Comparison of ENCODE assay signal across 8 cellular contexts in the genomic region with DNA sequence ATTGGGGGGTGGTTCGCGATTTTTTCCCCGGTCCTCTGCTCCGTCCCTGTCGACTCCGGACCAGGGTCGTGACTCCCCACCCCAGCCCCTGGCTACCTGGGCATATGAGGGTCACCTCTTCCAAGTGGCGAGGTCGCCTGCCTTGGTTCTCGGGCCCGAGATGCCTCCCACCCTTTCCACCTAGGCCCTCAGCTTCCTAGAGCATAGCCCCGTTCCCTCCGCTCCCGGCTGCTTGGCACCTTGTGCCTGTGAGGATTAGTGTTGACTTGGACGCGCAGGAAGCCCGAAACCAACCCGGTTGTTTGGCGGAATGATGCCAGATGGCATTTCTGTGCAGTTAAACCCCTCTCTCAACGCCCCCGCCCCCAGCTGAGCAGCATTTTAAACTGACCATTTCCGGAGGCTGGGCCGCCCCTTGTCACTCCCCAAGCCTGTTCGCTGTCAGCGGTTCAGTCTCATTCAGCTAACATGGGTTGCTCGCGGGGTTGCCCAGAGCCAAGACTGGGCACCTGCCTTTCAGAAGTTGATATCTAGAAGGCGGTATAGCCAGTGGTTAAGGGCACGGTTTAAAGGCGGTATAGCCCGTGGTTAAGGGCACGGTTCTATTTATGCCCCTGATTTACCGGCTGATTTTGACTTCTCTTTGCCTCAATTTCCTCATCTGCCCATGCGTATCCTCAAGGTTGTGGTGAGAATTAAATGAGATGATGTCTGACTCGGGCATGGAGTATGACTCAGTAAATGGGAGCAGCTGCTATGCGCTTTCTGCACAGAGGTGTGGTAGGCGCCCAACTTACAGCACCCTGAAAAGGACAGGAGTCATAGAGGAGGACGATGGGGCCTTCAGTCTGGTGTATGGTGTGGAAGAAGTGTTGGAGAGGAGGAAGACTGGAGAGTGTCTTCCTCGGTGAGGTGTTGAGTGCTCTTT. TPM values are rescaled to one million over a fixed set of nuclear protein-coding genes. Genes with fewer than 3 reads are reported as not detected.
A peak's percentile ranks its signal among the peaks of the same experiment; 100 is the strongest.
DNase-seq lines count a peak whose midpoint lies in the region; ATAC-seq, FAIRE-seq and TF ChIP-seq lines count a peak whose summit lies in the region.

No MANE protein-coding gene starts in this region.

- ATAC-seq in GM19452 (IDR thresholded peaks at IDR 0.05; ENCODE audit: unreplicated experiment), result peak; percentile 23
- no peak for ATAC-seq in HG03108 (IDR thresholded peaks at IDR 0.05; ENCODE audit: unreplicated experiment)

- TF ChIP-seq POLR2A in erythroblast (IDR thresholded peaks at IDR 0.05; ENCODE audit: low read length), result peak; percentile 51

- no peak for FAIRE-seq in HTR-8/SVneo (lab: Jason Lieb, UNC)

- DNase-seq in D341Med (ENCODE audit: low spot score), result peak; percentile 62
- peak; percentile 37 for DNase-seq in HTR-8/SVneo (ENCODE audit: insufficient read length, low spot score)
- DNase-seq in UCSD-AML1 (lab: John Stamatoyannopoulos, UW; ENCODE audit: unreplicated experiment), result peak; percentile 52
- peak; percentile 66 to 72 for DNase-seq in erythroblast (lab: John Stamatoyannopoulos, UW)
- DNase-seq in myocyte (ENCODE audit: low read depth), result peak; percentile 57
- no peak for DNase-seq in T1000 (lab: John Stamatoyannopoulos, UW)

RNA-seq across cellular contexts. Expression of a gene that starts 0.6 kb away (rescaled TPM):
- total RNA-seq in myocyte, result 11.6 and 12.3 TPM in 2 replicates
- polyA plus RNA-seq in myocyte (2012), result 9.1 TPM
